In the genomic region with DNA sequence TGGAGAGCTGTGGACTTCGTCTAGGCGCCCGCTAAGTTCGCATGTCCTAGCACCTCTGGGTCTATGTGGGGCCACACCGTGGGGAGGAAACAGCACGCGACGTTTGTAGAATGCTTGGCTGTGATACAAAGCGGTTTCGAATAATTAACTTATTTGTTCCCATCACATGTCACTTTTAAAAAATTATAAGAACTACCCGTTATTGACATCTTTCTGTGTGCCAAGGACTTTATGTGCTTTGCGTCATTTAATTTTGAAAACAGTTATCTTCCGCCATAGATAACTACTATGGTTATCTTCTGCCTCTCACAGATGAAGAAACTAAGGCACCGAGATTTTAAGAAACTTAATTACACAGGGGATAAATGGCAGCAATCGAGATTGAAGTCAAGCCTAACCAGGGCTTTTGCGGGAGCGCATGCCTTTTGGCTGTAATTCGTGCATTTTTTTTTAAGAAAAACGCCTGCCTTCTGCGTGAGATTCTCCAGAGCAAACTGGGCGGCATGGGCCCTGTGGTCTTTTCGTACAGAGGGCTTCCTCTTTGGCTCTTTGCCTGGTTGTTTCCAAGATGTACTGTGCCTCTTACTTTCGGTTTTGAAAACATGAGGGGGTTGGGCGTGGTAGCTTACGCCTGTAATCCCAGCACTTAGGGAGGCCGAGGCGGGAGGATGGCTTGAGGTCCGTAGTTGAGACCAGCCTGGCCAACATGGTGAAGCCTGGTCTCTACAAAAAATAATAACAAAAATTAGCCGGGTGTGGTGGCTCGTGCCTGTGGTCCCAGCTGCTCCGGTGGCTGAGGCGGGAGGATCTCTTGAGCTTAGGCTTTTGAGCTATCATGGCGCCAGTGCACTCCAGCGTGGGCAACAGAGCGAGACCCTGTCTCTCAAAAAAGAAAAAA, we compare ENCODE assay signal across 1 cellular context.
A peak's percentile ranks its signal among the peaks of the same experiment; 100 is the strongest.
TF ChIP-seq lines count a peak whose summit lies in the region.

No MANE protein-coding gene starts in this region.

TF ChIP-seq in IMR-90, 13 proteins besides CTCF, POLR2A, EP300 and RAD21:
- TF ChIP-seq CHD1 (IDR thresholded peaks at IDR 0.05; ENCODE audit: low read depth, low read length), result 0 out of 2 replicates have a peak, but pooled peaks have one; percentile 74
- no peak for TF ChIP-seq FOS (IDR thresholded peaks at IDR 0.05; ENCODE audit: low read depth, low read length)
- no peak; the same call in 1 of the 2 replicates for TF ChIP-seq BHLHE40 (IDR thresholded peaks at IDR 0.05; ENCODE audit: low read depth, low read length)
- peak; percentile 75; the same call in 1 of the 2 replicates for TF ChIP-seq MXI1 (IDR thresholded peaks at IDR 0.05; ENCODE audit: borderline replicate concordance, low read depth, low read length)
- TF ChIP-seq, protein P1, sequence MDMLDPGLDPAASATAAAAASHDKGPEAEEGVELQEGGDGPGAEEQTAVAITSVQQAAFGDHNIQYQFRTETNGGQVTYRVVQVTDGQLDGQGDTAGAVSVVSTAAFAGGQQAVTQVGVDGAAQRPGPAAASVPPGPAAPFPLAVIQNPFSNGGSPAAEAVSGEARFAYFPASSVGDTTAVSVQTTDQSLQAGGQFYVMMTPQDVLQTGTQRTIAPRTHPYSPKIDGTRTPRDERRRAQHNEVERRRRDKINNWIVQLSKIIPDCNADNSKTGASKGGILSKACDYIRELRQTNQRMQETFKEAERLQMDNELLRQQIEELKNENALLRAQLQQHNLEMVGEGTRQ (IDR thresholded peaks at IDR 0.05; ENCODE audit: low read depth, low read length), result no peak
- TF ChIP-seq RFX5 (IDR thresholded peaks at IDR 0.05; ENCODE audit: low read depth, low read length), result peak; percentile 33; the same call in 1 of the 2 replicates
- TF ChIP-seq MAZ (IDR thresholded peaks at IDR 0.05; ENCODE audit: borderline replicate concordance, low read depth, low read length), result 0 out of 2 replicates have a peak, but pooled peaks have one; percentile 2
TF ChIP-seq in IMR-90: peak in this region for 4.
